Comparison of ENCODE assay signal across 18 cellular contexts in genomic region chr21:29264721-29265120, GRCh38.
"Had no signal": no experiment of that assay in that cellular context is flagged by ENCODE, and none has a peak within 500 bp of the region (broad histone marks: within the 10 kb centered on the region; RNA-seq: fewer than 3 reads in every experiment).

No MANE protein-coding gene starts in this region.

- H3K27me3 ChIP-seq: brain microvascular endothelial cell, esophagus muscularis mucosa, tibial artery, uterus had no signal

- H3K4me3 ChIP-seq: esophagus muscularis mucosa, lower lobe of right lung, tibial artery, uterus had no signal

- H3K4me1 ChIP-seq: esophagus muscularis mucosa, lower lobe of right lung, tibial artery, uterus had no signal

- DNase-seq: activated CD4-positive, alpha-beta T cell treated with anti-CD3 and anti-CD28 coated beads for 1 hour; activated CD4-positive, alpha-beta T cell treated with anti-CD3 and anti-CD28 coated beads, Interleukin-2, amount 50 U/mL, for 48 hours; activated gamma-delta T cell treated with Interleukin-2 at 50 U/mL for 16 hours; activated naive CD8-positive, alpha-beta T cell treated with anti-CD3 and anti-CD28 coated beads, Interleukin-2, amount 10 ng/mL, durations not matched to agents 7 days and 5 days; anterior cingulate cortex; brain microvascular endothelial cell; effector CD8-positive, alpha-beta T cell; hippocampal formation; left colon; lower lobe of right lung; nucleus accumbens; posterior cingulate gyrus; stimulated activated naive CD8-positive, alpha-beta T cell treated with anti-CD3 and anti-CD28 coated beads, Interleukin-15, Interleukin-2, amounts not matched to agents 100 U/mL and 50 U/mL, for 24 hours; substantia nigra; tibial artery; uterus; WERI-Rb-1 had no signal

- H3K9me3 ChIP-seq: esophagus muscularis mucosa, lower lobe of right lung, tibial artery, uterus had no signal

- H3K36me3 ChIP-seq: brain microvascular endothelial cell, esophagus muscularis mucosa, lower lobe of right lung, tibial artery, uterus, WERI-Rb-1 had no signal

- H3K27ac ChIP-seq: brain microvascular endothelial cell, esophagus muscularis mucosa, lower lobe of right lung, tibial artery, uterus, WERI-Rb-1 had no signal
